1 cellular context compared by ENCODE assay signal in genomic region chr7:101420436-101420835, GRCh38.
TF ChIP-seq lines count a peak whose summit lies in the region.

No MANE protein-coding gene starts in this region.

TF ChIP-seq in WTC11, 78 proteins besides CTCF, POLR2A, EP300 and RAD21 (continued from another document):
- no peak for TF ChIP-seq ZSCAN18 (CRISPR knock-in tag; IDR thresholded peaks at IDR 0.05)
- TF ChIP-seq ZNF671 (CRISPR knock-in tag; IDR thresholded peaks at IDR 0.05), result no peak
- TF ChIP-seq STAT6 (CRISPR knock-in tag; conservative IDR thresholded peaks at IDR 0.05; ENCODE audit: low read depth), result no peak
- no peak for TF ChIP-seq TEAD4 (CRISPR knock-in tag; IDR thresholded peaks at IDR 0.05)
- TF ChIP-seq FOXP1 (CRISPR knock-in tag; IDR thresholded peaks at IDR 0.05; ENCODE audit: borderline replicate concordance), result no peak
- TF ChIP-seq CBFB (CRISPR knock-in tag; IDR thresholded peaks at IDR 0.05; ENCODE audit: low read depth), result no peak
